In genomic region chr16:15388060-15388459, GRCh38 we compare ENCODE assay signal across 13 cellular contexts. TPM values are rescaled to one million over a fixed set of nuclear protein-coding genes. Genes with fewer than 3 reads are reported as not detected.
DNase-seq lines count a peak whose midpoint lies in the region; ATAC-seq, FAIRE-seq and TF ChIP-seq lines count a peak whose summit lies in the region.
"Not testable (repeated sequence)": the region's sequence is repeated elsewhere in the genome, so short reads cannot be mapped to it uniquely, and the experiment has no call there.
"Had no signal": no experiment of that assay in that cellular context is flagged by ENCODE, and none has a peak within 500 bp of the region (broad histone marks: within the 10 kb centered on the region; RNA-seq: fewer than 3 reads in every experiment).

No MANE protein-coding gene starts in this region.

- H3K9ac ChIP-seq in K562 (ENCODE audit: insufficient read depth in 1 of 2, low read depth in 2 of 2, low read length in 2 of 2); HepG2 (ENCODE audit: insufficient read depth, low read depth, low read length): not testable (repeated sequence)

- not testable (repeated sequence) for H3K4me3 ChIP-seq in K562; body of pancreas; HepG2 (replicated peaks in 1 of 3; ENCODE audit: insufficient read depth in 1 of 3, low read depth in 2 of 3, low read length in 3 of 3); pancreas

- not testable (repeated sequence) for H3K36me3 ChIP-seq in K562 (ENCODE audit: control insufficient read depth, insufficient read depth, low read length); body of pancreas (replicated peaks in 1 of 2; ENCODE audit: insufficient read depth in 1 of 2, low read depth in 2 of 2); HepG2 (replicated peaks in 1 of 2; ENCODE audit: control insufficient read depth in 1 of 2, insufficient read depth in 2 of 2, low read length in 2 of 2); pancreas

- not testable (repeated sequence) for DNase-seq in K562 (ENCODE audit: extremely low read depth in 1 of 4, low spot score in 3 of 4); body of pancreas; HepG2 (ENCODE audit: low spot score); pancreas

- H2AFZ ChIP-seq in K562 (ENCODE audit: low read depth, low read length); HepG2 (ENCODE audit: low read length): not testable (repeated sequence)

- TF ChIP-seq POLR2A in K562 (conservative IDR thresholded peaks at IDR 0.05); body of pancreas (IDR thresholded peaks at IDR 0.05); HepG2 (IDR thresholded peaks at IDR 0.05; ENCODE audit: insufficient read depth in 1 of 2, low read depth in 2 of 2, low read length in 2 of 2): not testable (repeated sequence)

- intact Hi-C loops in K562 (cut with micrococcal nuclease); body of pancreas (cut with DNase I); HepG2 (cut with micrococcal nuclease; ENCODE audit: unreplicated experiment); pancreas (cut with DNase I): not testable (repeated sequence)

- BruUV-seq in K562 (replicated peaks; lab: Mats Ljungman, UMichigan); HepG2 (replicated peaks; lab: Mats Ljungman, UMichigan): not testable (repeated sequence)

- TF ChIP-seq CTCF in K562 (IDR thresholded peaks at IDR 0.05 in 2 of 3, conservative IDR thresholded peaks at IDR 0.05 in 1 of 3; ENCODE audit: insufficient read depth in 2 of 3, low read depth in 1 of 3, low read length in 3 of 3); body of pancreas (IDR thresholded peaks at IDR 0.05); HepG2 (CRISPR knock-in tag; IDR thresholded peaks at IDR 0.05); pancreas (IDR thresholded peaks at IDR 0.05): not testable (repeated sequence)

- ATAC-seq in K562, body of pancreas, HepG2, pancreas: not testable (repeated sequence)

- H3K4me1 ChIP-seq in K562 (replicated peaks in 1 of 2; ENCODE audit: control insufficient read depth in 2 of 2, insufficient read depth in 2 of 2, low read length in 2 of 2); body of pancreas; HepG2 (ENCODE audit: insufficient read depth, low read length); pancreas: not testable (repeated sequence)

- H3K9me1 ChIP-seq in K562 (ENCODE audit: control insufficient read depth, insufficient read depth, low read length) = not testable (repeated sequence)

- H3K27me3 ChIP-seq in K562 (ENCODE audit: control insufficient read depth in 2 of 2, insufficient read depth in 2 of 2, low read length in 2 of 2); body of pancreas; HepG2 (ENCODE audit: control insufficient read depth in 1 of 2, insufficient read depth in 2 of 2, low read length in 2 of 2); pancreas: not testable (repeated sequence)

- not testable (repeated sequence) for H3K9me3 ChIP-seq in K562 (replicated peaks; ENCODE audit: control insufficient read depth, insufficient read depth, low read depth, low read length); body of pancreas; HepG2 (ENCODE audit: low read length); pancreas

- not testable (repeated sequence) for FAIRE-seq in K562 (lab: Jason Lieb, UNC); HepG2 (lab: Jason Lieb, UNC); pancreas (lab: Jason Lieb, UNC)

- not testable (repeated sequence) for H3K79me2 ChIP-seq in K562 (ENCODE audit: control insufficient read depth, insufficient read depth, low read length); HepG2 (ENCODE audit: insufficient read depth, low read length)

- POLR2A ChIA-PET in K562 (lab: Yijun Ruan, JAX); HepG2 (lab: Yijun Ruan, JAX): not testable (repeated sequence)

- not testable (repeated sequence) for H4K20me1 ChIP-seq in K562 (replicated peaks; ENCODE audit: control insufficient read depth, insufficient read depth, low read length); HepG2 (ENCODE audit: insufficient read depth, low read length)

- TF ChIP-seq RAD21 in K562 (CRISPR knock-in tag; conservative IDR thresholded peaks at IDR 0.05 in 1 of 2, IDR thresholded peaks at IDR 0.05 in 1 of 2); HepG2 (CRISPR knock-in tag; IDR thresholded peaks at IDR 0.05): not testable (repeated sequence)

- H3K27ac ChIP-seq in K562 (ENCODE audit: extremely low read depth, low read depth, low read length); HepG2 (ENCODE audit: extremely low read length, insufficient read depth, low read length): not testable (repeated sequence)
- H3K27ac ChIP-seq in body of pancreas = peak overlapping the region; percentile 18 to 62 (median 60)
- peak overlapping the region in 3 of 4 donors; percentile 12 to 58 (median 35) for H3K27ac ChIP-seq in pancreas

- WGBS in K562 (ENCODE audit: insufficient coverage, low coverage, missing lambda C conversion rate) = 3% methylated on average over 5 of the region's 6 CpGs
- WGBS in body of pancreas, 2 donors = 53 to 54% methylated on average over 6 of the region's 6 CpGs
- WGBS in HepG2 (ENCODE audit: low lambda C conversion rate) = 42% methylated on average over 6 of the region's 6 CpGs
- WGBS in pancreas, 2 donors = 46 to 55% methylated on average over 6 of the region's 6 CpGs

- not testable (repeated sequence) for TF ChIP-seq EP300 in K562 (IDR thresholded peaks at IDR 0.05; ENCODE audit: low read length); HepG2 (IDR thresholded peaks at IDR 0.05; ENCODE audit: low read depth in 2 of 2, low read length in 2 of 2); HepG2 (CRISPR knock-in tag; IDR thresholded peaks at IDR 0.05; ENCODE audit: borderline replicate concordance)

- CTCF ChIA-PET in K562 (lab: Yijun Ruan, JAX; ENCODE audit: low intra/inter-chr PET ratio); HepG2 (lab: Yijun Ruan, JAX; ENCODE audit: low intra/inter-chr PET ratio, low total read pairs): not testable (repeated sequence)

- not testable (repeated sequence) for H3K4me2 ChIP-seq in K562 (ENCODE audit: insufficient read depth, low read length); HepG2 (ENCODE audit: low read depth, low read length)

- in situ Hi-C loops in K562 (cut with MboI); HepG2 (cut with HindIII; ENCODE audit: extremely low pct_ligation_motif_present, low pct_unique_long_range_greater_than_20kb): not testable (repeated sequence)

RNA-seq across cellular contexts. Expression of gene MPV17L, which starts 7.5 kb away (rescaled TPM):
- total RNA-seq in K562 (2011; cell fraction: chromatin; rRNA removed; ENCODE audit: low replicate concordance) = not detected in 2 replicates
- total RNA-seq in K562 (2011; cell fraction: nucleolus; rRNA removed) = not detected in 2 replicates
- not detected in 2 replicates for total RNA-seq in K562 (2011; cell fraction: nucleoplasm; rRNA removed)
- total RNA-seq in K562 (2014; rRNA removed) (not detected in 2 replicates), K562 (2014; rRNA removed; fragmentation: Illumina TruSeq; extraction: Trizol) (not detected in 2 replicates), K562 (2015; rRNA removed; fragmentation: Illumina TruSeq; extraction: Trizol) (not detected in 2 replicates), K562 (2021) (0.11 TPM in 1 of 2 replicates, not detected in the other), body of pancreas (10 to 100 TPM; 14.5 to 35.3 TPM), HepG2 (2016; rRNA removed; fragmentation: Illumina TruSeq; extraction: Trizol) (63.8 and 75.8 TPM in 2 replicates), pancreas (10 to 100 TPM; 19.1 to 48.3 (median 28.3) TPM)
- polyA plus RNA-seq in K562 (2011; rRNA removed) (not detected in 2 replicates), K562 (2014; fragmentation: Illumina TruSeq; extraction: Trizol) (not detected in 2 replicates), K562 (2014; fragmentation: Nextera tagmentation; extraction: Ambion mirVana) (not detected), K562 (2014; rRNA removed) (not detected in 2 replicates), HepG2 (2011; rRNA removed) (33.6 and 34.7 TPM in 2 replicates), pancreas (10 to 100 TPM; 11.9 to 15.6 TPM)
- polyA plus RNA-seq in K562 (2011; cell fraction: cytosol; rRNA removed) = not detected in 2 replicates
- polyA plus RNA-seq in K562 (2011; cell fraction: nucleus; rRNA removed) = not detected in 2 replicates
- polyA plus RNA-seq in K562 (2012) = 0.01 TPM in 1 of 2 replicates, not detected in the other
- not detected in 2 replicates for polyA minus RNA-seq in K562 (2011; rRNA and poly(A)+ RNA removed)
- 0.18 TPM in 1 of 2 replicates, not detected in the other for polyA minus RNA-seq in K562 (2011; cell fraction: cytosol; rRNA and poly(A)+ RNA removed)
- polyA minus RNA-seq in K562 (2011; cell fraction: nucleus; rRNA and poly(A)+ RNA removed) = not detected in 2 replicates
- 10.1 and 10.5 TPM in 2 replicates for total RNA-seq in HepG2 (2016; cell fraction: cytosol; rRNA removed; fragmentation: Illumina TruSeq; extraction: Trizol; ENCODE audit: low read depth)
- 63.6 and 79.3 TPM in 2 replicates for total RNA-seq in HepG2 (2016; cell fraction: insoluble cytoplasmic fraction; rRNA removed; fragmentation: Illumina TruSeq; extraction: Trizol)
- 45.8 and 49.0 TPM in 2 replicates for total RNA-seq in HepG2 (2016; cell fraction: membrane; rRNA removed; fragmentation: Illumina TruSeq; extraction: Trizol)
- total RNA-seq in HepG2 (2016; cell fraction: nucleus; rRNA removed; fragmentation: Illumina TruSeq; extraction: Trizol) = 37.4 and 38.1 TPM in 2 replicates
- polyA plus RNA-seq in HepG2 (2011; cell fraction: cytosol; rRNA removed) = 30.7 and 35.5 TPM in 2 replicates
- 10.6 and 16.5 TPM in 2 replicates for polyA plus RNA-seq in HepG2 (2011; cell fraction: nucleus; rRNA removed)
- 15.0 and 21.1 TPM in 2 replicates for polyA plus RNA-seq in HepG2 (2012)
- polyA plus RNA-seq in HepG2 (2016; cell fraction: cytosol; fragmentation: Illumina TruSeq; extraction: Trizol; ENCODE audit: low read depth) = 6.4 and 10.6 TPM in 2 replicates
- polyA plus RNA-seq in HepG2 (2016; cell fraction: insoluble cytoplasmic fraction; fragmentation: Illumina TruSeq; extraction: Trizol; ENCODE audit: low read depth) = 56.5 and 61.1 TPM in 2 replicates
- polyA plus RNA-seq in HepG2 (2016; cell fraction: membrane; fragmentation: Illumina TruSeq; extraction: Trizol; ENCODE audit: low read depth) = 26.1 and 27.8 TPM in 2 replicates
- 49.1 and 49.6 TPM in 2 replicates for polyA plus RNA-seq in HepG2 (2016; cell fraction: nucleus; fragmentation: Illumina TruSeq; extraction: Trizol; ENCODE audit: insufficient read depth, low read depth)
- polyA minus RNA-seq in HepG2 (2011; rRNA and poly(A)+ RNA removed; ENCODE audit: low replicate concordance) = 10.5 and 73.9 TPM in 2 replicates
- polyA minus RNA-seq in HepG2 (2011; cell fraction: cytosol; rRNA and poly(A)+ RNA removed) = 42.8 and 48.0 TPM in 2 replicates
- polyA minus RNA-seq in HepG2 (2011; cell fraction: nucleus; rRNA and poly(A)+ RNA removed) = 20.3 and 27.0 TPM in 2 replicates
- total RNA-seq: CD4-positive, alpha-beta memory T cell; CD4-positive, alpha-beta T cell; CD4-positive, CD25-positive, alpha-beta regulatory T cell; CD8-positive, alpha-beta T cell had no signal
- polyA plus RNA-seq: CD4-positive, alpha-beta memory T cell; CD4-positive, CD25-positive, alpha-beta regulatory T cell had no signal

RNA-seq across cellular contexts. Expression of gene NPIPA5, which starts 10.0 kb away (rescaled TPM):
- 31.1 and 34.9 TPM in 2 replicates for total RNA-seq in K562 (2011; cell fraction: chromatin; rRNA removed; ENCODE audit: low replicate concordance)
- total RNA-seq in K562 (2011; cell fraction: nucleolus; rRNA removed) = 12.1 and 14.3 TPM in 2 replicates
- total RNA-seq in K562 (2011; cell fraction: nucleoplasm; rRNA removed) = 15.1 and 15.8 TPM in 2 replicates
- total RNA-seq in K562 (2014; rRNA removed) (2.2 and 2.4 TPM in 2 replicates), K562 (2014; rRNA removed; fragmentation: Illumina TruSeq; extraction: Trizol) (4.7 and 6.2 TPM in 2 replicates), K562 (2015; rRNA removed; fragmentation: Illumina TruSeq; extraction: Trizol) (6.6 and 7.7 TPM in 2 replicates), K562 (2021) (4.4 and 5.2 TPM in 2 replicates), body of pancreas (10 to 100 TPM in 1 of 2 donors, 1 to 10 TPM in 1; 6.5 to 13.2 TPM), HepG2 (2016; rRNA removed; fragmentation: Illumina TruSeq; extraction: Trizol) (9.7 and 10.7 TPM in 2 replicates), pancreas (10 to 100 TPM in 1 of 6 donors, 1 to 10 TPM in 5; 5.0 to 11.8 (median 6.1) TPM)
- polyA plus RNA-seq in K562 (2011; rRNA removed) (8.6 and 10.1 TPM in 2 replicates), K562 (2014; fragmentation: Illumina TruSeq; extraction: Trizol) (10.7 and 17.0 TPM in 2 replicates), K562 (2014; fragmentation: Nextera tagmentation; extraction: Ambion mirVana) (1 to 10 TPM; 3.5 to 4.1 TPM), K562 (2014; rRNA removed) (5.5 and 5.6 TPM in 2 replicates), HepG2 (2011; rRNA removed) (21.5 and 26.9 TPM in 2 replicates), pancreas (10 to 100 TPM; 30.4 to 57.9 TPM)
- 8.0 and 10.8 TPM in 2 replicates for polyA plus RNA-seq in K562 (2011; cell fraction: cytosol; rRNA removed)
- 56.7 and 60.3 TPM in 2 replicates for polyA plus RNA-seq in K562 (2011; cell fraction: nucleus; rRNA removed)
- 12.5 and 25.4 TPM in 2 replicates for polyA plus RNA-seq in K562 (2012)
- 1.9 and 2.5 TPM in 2 replicates for polyA minus RNA-seq in K562 (2011; rRNA and poly(A)+ RNA removed)
- polyA minus RNA-seq in K562 (2011; cell fraction: cytosol; rRNA and poly(A)+ RNA removed) = not detected in 2 replicates
- 1.1 and 3.3 TPM in 2 replicates for polyA minus RNA-seq in K562 (2011; cell fraction: nucleus; rRNA and poly(A)+ RNA removed)
- 0.62 and 0.91 TPM in 2 replicates for total RNA-seq in HepG2 (2016; cell fraction: cytosol; rRNA removed; fragmentation: Illumina TruSeq; extraction: Trizol; ENCODE audit: low read depth)
- total RNA-seq in HepG2 (2016; cell fraction: insoluble cytoplasmic fraction; rRNA removed; fragmentation: Illumina TruSeq; extraction: Trizol) = 3.5 and 8.2 TPM in 2 replicates
- 1.9 and 3.2 TPM in 2 replicates for total RNA-seq in HepG2 (2016; cell fraction: membrane; rRNA removed; fragmentation: Illumina TruSeq; extraction: Trizol)
- total RNA-seq in HepG2 (2016; cell fraction: nucleus; rRNA removed; fragmentation: Illumina TruSeq; extraction: Trizol) = 3.3 and 5.3 TPM in 2 replicates
- polyA plus RNA-seq in HepG2 (2011; cell fraction: cytosol; rRNA removed) = 7.8 and 8.6 TPM in 2 replicates
- 68.2 and 83.9 TPM in 2 replicates for polyA plus RNA-seq in HepG2 (2011; cell fraction: nucleus; rRNA removed)
- polyA plus RNA-seq in HepG2 (2012) = 18.3 and 21.4 TPM in 2 replicates
- polyA plus RNA-seq in HepG2 (2016; cell fraction: cytosol; fragmentation: Illumina TruSeq; extraction: Trizol; ENCODE audit: low read depth) = 3.3 and 4.8 TPM in 2 replicates
- polyA plus RNA-seq in HepG2 (2016; cell fraction: insoluble cytoplasmic fraction; fragmentation: Illumina TruSeq; extraction: Trizol; ENCODE audit: low read depth) = 16.9 and 26.5 TPM in 2 replicates
- polyA plus RNA-seq in HepG2 (2016; cell fraction: membrane; fragmentation: Illumina TruSeq; extraction: Trizol; ENCODE audit: low read depth) = 6.5 and 11.7 TPM in 2 replicates
- 91.4 and 92.8 TPM in 2 replicates for polyA plus RNA-seq in HepG2 (2016; cell fraction: nucleus; fragmentation: Illumina TruSeq; extraction: Trizol; ENCODE audit: insufficient read depth, low read depth)
- 0.30 and 1.0 TPM in 2 replicates for polyA minus RNA-seq in HepG2 (2011; rRNA and poly(A)+ RNA removed; ENCODE audit: low replicate concordance)
- 0.59 TPM in 1 of 2 replicates, not detected in the other for polyA minus RNA-seq in HepG2 (2011; cell fraction: cytosol; rRNA and poly(A)+ RNA removed)
- 5.7 and 5.8 TPM in 2 replicates for polyA minus RNA-seq in HepG2 (2011; cell fraction: nucleus; rRNA and poly(A)+ RNA removed)
- total RNA-seq: A172, B cell, Daoy had no signal
- polyA plus RNA-seq: CD14-positive monocyte had no signal

RNA-seq across cellular contexts. Expression of gene BMERB1, which starts 46.3 kb away (rescaled TPM):
- total RNA-seq in K562 (2011; cell fraction: chromatin; rRNA removed; ENCODE audit: low replicate concordance) = 1.2 and 1.3 TPM in 2 replicates
- 0.17 and 0.53 TPM in 2 replicates for total RNA-seq in K562 (2011; cell fraction: nucleolus; rRNA removed)
- total RNA-seq in K562 (2011; cell fraction: nucleoplasm; rRNA removed) = 0.37 TPM in 1 of 2 replicates, not detected in the other
- total RNA-seq in K562 (2014; rRNA removed) (1.1 and 2.9 TPM in 2 replicates), K562 (2014; rRNA removed; fragmentation: Illumina TruSeq; extraction: Trizol) (0.47 and 1.3 TPM in 2 replicates), K562 (2015; rRNA removed; fragmentation: Illumina TruSeq; extraction: Trizol) (0.75 and 0.94 TPM in 2 replicates), K562 (2021) (0.98 and 1.5 TPM in 2 replicates), body of pancreas (10 to 100 TPM in 1 of 2 donors, 1 to 10 TPM in 1; 8.9 to 22.3 TPM), HepG2 (2016; rRNA removed; fragmentation: Illumina TruSeq; extraction: Trizol) (1.2 and 1.4 TPM in 2 replicates), pancreas (10 to 100 TPM; 16.0 to 21.7 (median 17.5) TPM)
- polyA plus RNA-seq in K562 (2011; rRNA removed) (0.91 and 1.2 TPM in 2 replicates), K562 (2014; fragmentation: Illumina TruSeq; extraction: Trizol) (1.4 and 1.7 TPM in 2 replicates), K562 (2014; fragmentation: Nextera tagmentation; extraction: Ambion mirVana) (under 1 TPM; 0.29 to 0.31 TPM), K562 (2014; rRNA removed) (1.3 and 1.8 TPM in 2 replicates), HepG2 (2011; rRNA removed) (1.4 and 2.5 TPM in 2 replicates), pancreas (10 to 100 TPM; 10.3 to 20.9 TPM)
- polyA plus RNA-seq in K562 (2011; cell fraction: cytosol; rRNA removed) = 1.4 and 1.6 TPM in 2 replicates
- polyA plus RNA-seq in K562 (2011; cell fraction: nucleus; rRNA removed) = 0.55 and 0.64 TPM in 2 replicates
- 1.6 and 1.8 TPM in 2 replicates for polyA plus RNA-seq in K562 (2012)
- 0.25 and 0.51 TPM in 2 replicates for polyA minus RNA-seq in K562 (2011; rRNA and poly(A)+ RNA removed)
- polyA minus RNA-seq in K562 (2011; cell fraction: cytosol; rRNA and poly(A)+ RNA removed) = 1.5 TPM in 1 of 2 replicates, not detected in the other
- polyA minus RNA-seq in K562 (2011; cell fraction: nucleus; rRNA and poly(A)+ RNA removed) = 0.67 TPM in 1 of 2 replicates, not detected in the other
- total RNA-seq in HepG2 (2016; cell fraction: cytosol; rRNA removed; fragmentation: Illumina TruSeq; extraction: Trizol; ENCODE audit: low read depth) = 0.71 and 1.0 TPM in 2 replicates
- 0.69 and 0.79 TPM in 2 replicates for total RNA-seq in HepG2 (2016; cell fraction: insoluble cytoplasmic fraction; rRNA removed; fragmentation: Illumina TruSeq; extraction: Trizol)
- total RNA-seq in HepG2 (2016; cell fraction: membrane; rRNA removed; fragmentation: Illumina TruSeq; extraction: Trizol) = 1.2 and 1.5 TPM in 2 replicates
- 1.3 and 1.4 TPM in 2 replicates for total RNA-seq in HepG2 (2016; cell fraction: nucleus; rRNA removed; fragmentation: Illumina TruSeq; extraction: Trizol)
- polyA plus RNA-seq in HepG2 (2011; cell fraction: cytosol; rRNA removed) = 0.99 and 1.8 TPM in 2 replicates
- 0.90 and 1.3 TPM in 2 replicates for polyA plus RNA-seq in HepG2 (2011; cell fraction: nucleus; rRNA removed)
- polyA plus RNA-seq in HepG2 (2012) = 1.0 and 2.9 TPM in 2 replicates
- polyA plus RNA-seq in HepG2 (2016; cell fraction: cytosol; fragmentation: Illumina TruSeq; extraction: Trizol; ENCODE audit: low read depth) = 1.4 TPM in 2 replicates
- polyA plus RNA-seq in HepG2 (2016; cell fraction: insoluble cytoplasmic fraction; fragmentation: Illumina TruSeq; extraction: Trizol; ENCODE audit: low read depth) = 1.7 and 2.5 TPM in 2 replicates
- polyA plus RNA-seq in HepG2 (2016; cell fraction: membrane; fragmentation: Illumina TruSeq; extraction: Trizol; ENCODE audit: low read depth) = 0.86 and 2.2 TPM in 2 replicates
- 1.2 and 2.5 TPM in 2 replicates for polyA plus RNA-seq in HepG2 (2016; cell fraction: nucleus; fragmentation: Illumina TruSeq; extraction: Trizol; ENCODE audit: insufficient read depth, low read depth)
- polyA minus RNA-seq in HepG2 (2011; rRNA and poly(A)+ RNA removed; ENCODE audit: low replicate concordance) = 2.4 and 7.1 TPM in 2 replicates
- 0.53 and 1.3 TPM in 2 replicates for polyA minus RNA-seq in HepG2 (2011; cell fraction: cytosol; rRNA and poly(A)+ RNA removed)
- polyA minus RNA-seq in HepG2 (2011; cell fraction: nucleus; rRNA and poly(A)+ RNA removed) = 1.2 and 2.7 TPM in 2 replicates
- total RNA-seq: Caco-2 had no signal

Comparison
In these comparisons a context has a peak if more than half of its experiments do, and no peak if none do; other contexts are left out.
1. RNA of gene MPV17L, which starts 7.5 kb away (total RNA-seq): 10.1 to 79.3 TPM in HepG2, 14.5 to 35.3 TPM in body of pancreas and 19.1 to 48.3 TPM in pancreas; 0.11 TPM in K562; every median in the first group is over 10 times any median in the second.